ENCODE assay signal across 10 cellular contexts in genomic region chr7:620052-620451, GRCh38.
DNase-seq lines count a peak whose midpoint lies in the region; ATAC-seq and TF ChIP-seq lines count a peak whose summit lies in the region.
"Had no signal": no experiment of that assay in that cellular context is flagged by ENCODE, and none has a peak within 500 bp of the region (broad histone marks: within the 10 kb centered on the region; RNA-seq: fewer than 3 reads in every experiment).

No MANE protein-coding gene starts in this region.

- H3K9me3 Mint-ChIP-seq in activated T-helper 17 cell treated with anti-CD3 and anti-CD28 coated beads, Interleukin-2, amount 50 U/mL, for 72 hours = peaks cover 25% of the 10 kb centered on the region

- DNase-seq in AG08395 (ENCODE audit: low spot score) = peak; percentile 36
- DNase-seq in iris pigment epithelial cell (ENCODE audit: low read depth) = peak; percentile 87
- no peak for DNase-seq in ovary
- DNase-seq in GM10248 (ENCODE audit: extremely low spot score) = no peak
- DNase-seq: gastrocnemius medialis had no signal

- intact Hi-C loops in ovary (cut with DNase I) = no loop called here

- no peaks in the 10 kb centered on the region for H3K36me3 ChIP-seq in HEK293 (ENCODE audit: control insufficient read depth in 2 of 2, insufficient read depth in 1 of 2, low read length in 2 of 2)
- H3K36me3 ChIP-seq in ovary = no peaks in the 10 kb centered on the region
- H3K36me3 ChIP-seq: gastrocnemius medialis had no signal

- CTCF ChIA-PET in HEK293 (lab: Yijun Ruan, JAX) (interaction anchor here (0.5 to 0.9 kb wide), 3 partner anchors 22 to 369 kb away, joined by 3 to 5 read pairs (median 4); no protein-coding TSS in a partner anchor), GM10248 (lab: Yijun Ruan, JAX) (no interaction called here)

- peaks cover 20% of the 10 kb centered on the region for H3K36me3 Mint-ChIP-seq in activated T-helper 17 cell treated with anti-CD3 and anti-CD28 coated beads, Interleukin-2, amount 50 U/mL, for 72 hours (ENCODE audit: low read depth)

- peak; percentile 86 for ATAC-seq in activated T-helper 17 cell treated with anti-CD3 and anti-CD28 coated beads, Interleukin-2, amount 50 U/mL, for 72 hours (replicated peaks)
- ATAC-seq in HG02642 (IDR thresholded peaks at IDR 0.05; ENCODE audit: poor library complexity, unreplicated experiment) = no peak
- no peak for ATAC-seq in GM19035 (IDR thresholded peaks at IDR 0.05; ENCODE audit: unreplicated experiment)
- ATAC-seq: gastrocnemius medialis had no signal

- H3K27me3 ChIP-seq in ovary = no peaks in the 10 kb centered on the region
- H3K27me3 ChIP-seq: gastrocnemius medialis had no signal

- POLR2A ChIA-PET in HEK293 (lab: Yijun Ruan, JAX) (no interaction called here), GM10248 (lab: Yijun Ruan, JAX) (no interaction called here)

- no peaks in the 10 kb centered on the region for H3K27me3 Mint-ChIP-seq in activated T-helper 17 cell treated with anti-CD3 and anti-CD28 coated beads, Interleukin-2, amount 50 U/mL, for 72 hours
- H3K27me3 Mint-ChIP-seq: IgD-negative memory B cell had no signal

- H3K27ac Mint-ChIP-seq in activated T-helper 17 cell treated with anti-CD3 and anti-CD28 coated beads, Interleukin-2, amount 50 U/mL, for 72 hours = peak overlapping the region; percentile 85

- H3K4me1 Mint-ChIP-seq in activated T-helper 17 cell treated with anti-CD3 and anti-CD28 coated beads, Interleukin-2, amount 50 U/mL, for 72 hours = peaks cover 29% of the 10 kb centered on the region

- no peak for TF ChIP-seq POLR2A in ovary (IDR thresholded peaks at IDR 0.05)

- TF ChIP-seq EP300 in ovary (IDR thresholded peaks at IDR 0.05) = no peak

- TF ChIP-seq CTCF in HEK293 (tag by site-specific recombination; IDR thresholded peaks at IDR 0.05) (no peak), ovary (IDR thresholded peaks at IDR 0.05) (no peak), GM10248 (IDR thresholded peaks at IDR 0.05; ENCODE audit: control extremely low read depth, extremely low read depth, low read depth, missing control alignments) (no peak)

- 75 to 82% (median 79%) methylated on average over 5 of the region's 5 CpGs for WGBS in ovary, 3 donors

- peak overlapping the region; percentile 78 for H3K4me3 Mint-ChIP-seq in activated T-helper 17 cell treated with anti-CD3 and anti-CD28 coated beads, Interleukin-2, amount 50 U/mL, for 72 hours

- H3K4me1 ChIP-seq in HEK293 (ENCODE audit: control insufficient read depth, insufficient read depth, low read length) = no peaks in the 10 kb centered on the region
- no peaks in the 10 kb centered on the region for H3K4me1 ChIP-seq in ovary (ENCODE audit: insufficient read depth)
- H3K4me1 ChIP-seq: gastrocnemius medialis had no signal

- H3K9me3 ChIP-seq in HEK293 (ENCODE audit: control insufficient read depth, insufficient read depth, low read depth, low read length) (no peaks in the 10 kb centered on the region; the same call in 1 of the 2 replicates), ovary (no peaks in the 10 kb centered on the region)

- no peak overlapping the region for H3K4me3 ChIP-seq in HEK293 (ENCODE audit: low read depth, low read length)
- no peak overlapping the region for H3K4me3 ChIP-seq in ovary
- H3K4me3 ChIP-seq: gastrocnemius medialis had no signal

- no peak overlapping the region for H3K27ac ChIP-seq in HEK293 (ENCODE audit: extremely low read depth, low read depth, low read length)
- H3K27ac ChIP-seq in ovary = no peak overlapping the region
- H3K27ac ChIP-seq: gastrocnemius medialis had no signal

TF ChIP-seq in HEK293, 187 proteins besides CTCF, POLR2A, EP300 and RAD21 (continues in another document):
- TF ChIP-seq ZNF2 (tag by site-specific recombination; IDR thresholded peaks at IDR 0.05) (no peak), SCRT1 (tag by site-specific recombination; IDR thresholded peaks at IDR 0.05; ENCODE audit: borderline replicate concordance) (no peak), PRDM2 (tag by site-specific recombination; IDR thresholded peaks at IDR 0.05; ENCODE audit: borderline replicate concordance) (no peak), ZNF521 (tag by site-specific recombination; IDR thresholded peaks at IDR 0.05) (no peak), ZNF580 (tag by site-specific recombination; IDR thresholded peaks at IDR 0.05) (no peak), KLF1 (tag by site-specific recombination; IDR thresholded peaks at IDR 0.05) (no peak), ZNF76 (tag by site-specific recombination; IDR thresholded peaks at IDR 0.05; ENCODE audit: borderline replicate concordance, low read depth) (no peak), ZFP41 (tag by site-specific recombination; IDR thresholded peaks at IDR 0.05; ENCODE audit: borderline replicate concordance) (no peak), ZNF701 (tag by site-specific recombination; IDR thresholded peaks at IDR 0.05) (no peak), ZNF555 (tag by site-specific recombination; conservative IDR thresholded peaks at IDR 0.05) (no peak), ZNF510 (tag by site-specific recombination; IDR thresholded peaks at IDR 0.05; ENCODE audit: insufficient replicate concordance) (peak; percentile 47), ZNF664 (tag by site-specific recombination; IDR thresholded peaks at IDR 0.05) (no peak), ZSCAN4 (tag by site-specific recombination; IDR thresholded peaks at IDR 0.05) (no peak), PRDM1 (tag by site-specific recombination; IDR thresholded peaks at IDR 0.05) (no peak), HOXA7 (CRISPR knock-in tag; IDR thresholded peaks at IDR 0.05; ENCODE audit: borderline replicate concordance) (no peak), ZNF214 (tag by site-specific recombination; IDR thresholded peaks at IDR 0.05; ENCODE audit: borderline replicate concordance) (no peak), ZNF155 (tag by site-specific recombination; IDR thresholded peaks at IDR 0.05) (no peak), ZNF629 (tag by site-specific recombination; IDR thresholded peaks at IDR 0.05) (peak; percentile 70)

Comparison
In these comparisons a context has a peak if more than half of its experiments do, and no peak if none do; other contexts are left out.
1. DNase-seq: peak in AG08395 (single experiment) and iris pigment epithelial cell (single experiment); none in ovary (0 of 5) and GM10248 (single experiment).